Comparison of ENCODE assay signal across 12 cellular contexts in genomic region chr16:85709766-85710423, GRCh38. TPM values are rescaled to one million over a fixed set of nuclear protein-coding genes. Genes with fewer than 3 reads are reported as not detected.
DNase-seq lines count a peak whose midpoint lies in the region; ATAC-seq and TF ChIP-seq lines count a peak whose summit lies in the region.
"Had no signal": no experiment of that assay in that cellular context is flagged by ENCODE, and none has a peak within 500 bp of the region (broad histone marks: within the 10 kb centered on the region; RNA-seq: fewer than 3 reads in every experiment).

No MANE protein-coding gene starts in this region.

- peaks cover 12% of the 10 kb centered on the region for H3K27me3 Mint-ChIP-seq in chondrocyte (ENCODE audit: low read depth)

- ATAC-seq in Right ventricle myocardium inferior: no peak
- ATAC-seq in left ventricle myocardium superior: no peak
- ATAC-seq: PC-3 had no signal

- intact Hi-C loops in Right ventricle myocardium inferior (cut with DNase I): loop anchor here (10.0 kb wide), 1 partner anchor 315 kb away; no protein-coding TSS in a partner anchor
- intact Hi-C loops in left ventricle myocardium superior (cut with micrococcal nuclease): no loop called here

- no peaks in the 10 kb centered on the region for H3K4me1 Mint-ChIP-seq in chondrocyte (ENCODE audit: low read depth)

- DNase-seq in Right ventricle myocardium inferior (ENCODE audit: missing footprints) (peak; percentile 56), left ventricle myocardium superior (no peak), NCI-H146 (lab: John Stamatoyannopoulos, UW) (peak; percentile 83), chondrocyte (ENCODE audit: low spot score) (no peak), retina (peak; percentile 69), middle frontal gyrus (ENCODE audit: extremely low spot score, low spot score) (no peak), superior temporal gyrus (ENCODE audit: extremely low spot score) (no peak), DMS153 treated with DMSO at 0.1 percent for 48 hours (lab: John Stamatoyannopoulos, UW; ENCODE audit: unreplicated experiment) (no peak)
- DNase-seq: DMS79 treated with DMSO at 0.1 percent for 48 hours, GDM1, MG63, PC-3 had no signal

- H3K36me3 Mint-ChIP-seq in chondrocyte (ENCODE audit: low read depth): peaks cover 6% of the 10 kb centered on the region

- peaks cover 7% of the 10 kb centered on the region for H3K9me3 Mint-ChIP-seq in chondrocyte (ENCODE audit: low read depth)

- peak overlapping the region; percentile 17 for H3K27ac Mint-ChIP-seq in chondrocyte (ENCODE audit: unreplicated experiment)

- TF ChIP-seq CTCF in chondrocyte (IDR thresholded peaks at IDR 0.05): no peak

- no peak overlapping the region for H3K4me3 Mint-ChIP-seq in chondrocyte (ENCODE audit: unreplicated experiment)

RNA-seq across cellular contexts. Expression of gene GINS2, which starts 21.1 kb away (rescaled TPM):
- total RNA-seq in Right ventricle myocardium inferior (1.4 TPM), left ventricle myocardium superior (0.42 TPM), chondrocyte (3.1 to 10.9 TPM (median 3.8 TPM) in 3 replicates)

RNA-seq across cellular contexts. Expression of gene C16orf74, which starts 41.0 kb away (rescaled TPM):
- 0.95 TPM for total RNA-seq in Right ventricle myocardium inferior
- 1.7 TPM for total RNA-seq in left ventricle myocardium superior
- total RNA-seq in chondrocyte: 0.82 to 1.6 TPM (median 1.0 TPM) in 3 replicates

Comparison
In these comparisons a context has a peak if more than half of its experiments do, and no peak if none do; other contexts are left out.
1. DNase-seq: peak in Right ventricle myocardium inferior (single experiment), NCI-H146 (single experiment) and retina (single experiment); none in left ventricle myocardium superior (single experiment), chondrocyte (single experiment), middle frontal gyrus (single experiment), superior temporal gyrus (single experiment) and DMS153 treated with DMSO at 0.1 percent for 48 hours (single experiment).